ENCODE assay signal across 8 cellular contexts in genomic region chr4:174522183-174523002, GRCh38. TPM values are rescaled to one million over a fixed set of nuclear protein-coding genes. Genes with fewer than 3 reads are reported as not detected.
A peak's percentile ranks its signal among the peaks of the same experiment; 100 is the strongest.
DNase-seq lines count a peak whose midpoint lies in the region; ATAC-seq and TF ChIP-seq lines count a peak whose summit lies in the region.

Gene HPGD (minus strand): TSS chr4:174522488. CDS start chr4:174522451, 37 bp downstream.

- DNase-seq in Caco-2 (peak; percentile 74 to 79), breast epithelium (ENCODE audit: low spot score in 2 of 2) (no peak), kidney tubule cell (ENCODE audit: low spot score) (peak; percentile 56), GOT3 (lab: John Stamatoyannopoulos, UW) (no peak)
- DNase-seq in stimulated activated CD4-positive, alpha-beta T cell treated with anti-CD3 and anti-CD28 coated beads, Interleukin-2, amount 100 ng/mL, for 48 hours: peak; percentile 9 to 32

- no peak for TF ChIP-seq POLR2A in breast epithelium (IDR thresholded peaks at IDR 0.05)

- H3K27me3 ChIP-seq in Caco-2 (replicated peaks; ENCODE audit: control insufficient read depth, insufficient read depth, low read length) (no peaks in the 10 kb centered on the region), breast epithelium (peaks cover 0 to 3% of the 10 kb centered on the region in 2 donors)

- H3K4me3 Mint-ChIP-seq in Caco-2 (ENCODE audit: unreplicated experiment) (peak within 1 kb of the TSS; percentile 89), IgD-negative memory B cell (peak within 1 kb of the TSS; percentile 75 to 90 (median 88))

- H3K36me3 Mint-ChIP-seq in Caco-2 (ENCODE audit: insufficient read depth, unreplicated experiment) (no peaks in the 10 kb centered on the region), IgD-negative memory B cell (no peaks in the 10 kb centered on the region)

- no peaks in the 10 kb centered on the region for H3K36me3 ChIP-seq in Caco-2 (ENCODE audit: control insufficient read depth, insufficient read depth, low read length)
- no peaks in the 10 kb centered on the region for H3K36me3 ChIP-seq in breast epithelium

- H3K4me1 Mint-ChIP-seq in Caco-2 (ENCODE audit: low read depth, unreplicated experiment) (peaks cover 43% of the 10 kb centered on the region), IgD-negative memory B cell (peaks cover 7 to 13% (median 7%) of the 10 kb centered on the region in 3 donors)

- BruUV-seq in Caco-2 (replicated peaks; lab: Mats Ljungman, UMichigan): no TSS peak

- H3K27me3 Mint-ChIP-seq in Caco-2 (ENCODE audit: insufficient read depth, unreplicated experiment): no peaks in the 10 kb centered on the region
- peaks cover 39% of the 10 kb centered on the region for H3K27me3 Mint-ChIP-seq in IgD-negative memory B cell

- H3K9me3 Mint-ChIP-seq in Caco-2 (ENCODE audit: unreplicated experiment) (no peaks in the 10 kb centered on the region), IgD-negative memory B cell (no peaks in the 10 kb centered on the region)

- H3K4me1 ChIP-seq in Caco-2: peaks cover 25% of the 10 kb centered on the region
- no peaks in the 10 kb centered on the region for H3K4me1 ChIP-seq in breast epithelium

- POLR2A ChIA-PET in Caco-2 (lab: Charles Lee): interaction anchor here (1.1 kb wide), 1 partner anchor 117 kb away, joined by 3 read pairs; no protein-coding TSS in a partner anchor

- peak; percentile 74 for ATAC-seq in GM21576 (IDR thresholded peaks at IDR 0.05; ENCODE audit: unreplicated experiment)

- CTCF ChIA-PET in Caco-2 (lab: Charles Lee): interaction anchor here (0.7 to 1.0 kb wide), 4 partner anchors 19 to 151 kb away, joined by 3 to 6 read pairs (median 3); no protein-coding TSS in a partner anchor

- no peaks in the 10 kb centered on the region for H3K9me3 ChIP-seq in Caco-2
- no peaks in the 10 kb centered on the region for H3K9me3 ChIP-seq in breast epithelium

- TF ChIP-seq CTCF in Caco-2 (IDR thresholded peaks at IDR 0.05; ENCODE audit: insufficient read depth in 1 of 2, low read depth in 1 of 2, low read length in 1 of 2, severe bottlenecking in 1 of 2, unreplicated experiment in 1 of 2): no peak
- peak; percentile 36 for TF ChIP-seq CTCF in VCaP (conservative IDR thresholded peaks at IDR 0.05)
- TF ChIP-seq CTCF in breast epithelium (IDR thresholded peaks at IDR 0.05): no peak

- intact Hi-C loops in Caco-2 (cut with micrococcal nuclease; ENCODE audit: unreplicated experiment): loop anchor here (1.0 to 10.0 kb wide), 6 partner anchors 110 to 328 kb away; no protein-coding TSS in a partner anchor
- intact Hi-C loops in breast epithelium (cut with DNase I; ENCODE audit: low total_unique reads): no loop called here

- H3K27ac ChIP-seq in VCaP: peak within 1 kb of the TSS; percentile 85
- H3K27ac ChIP-seq in breast epithelium: no peak within 1 kb of the TSS

- H3K27ac Mint-ChIP-seq in Caco-2 (ENCODE audit: unreplicated experiment) (peak within 1 kb of the TSS; percentile 70), IgD-negative memory B cell (peak within 1 kb of the TSS in 2 of 3 donors; percentile 55 to 90)

- H3K4me3 ChIP-seq in Caco-2 (ENCODE audit: low read depth, low read length) (peak within 1 kb of the TSS; percentile 63), breast epithelium (peak within 1 kb of the TSS; percentile 58 to 76 (median 62))

RNA-seq across cellular contexts. Expression of gene HPGD, which starts in this region (rescaled TPM):
- 85.5 and 91.5 TPM in 2 replicates for total RNA-seq in Caco-2 (2022)
- polyA plus RNA-seq in IgD-negative memory B cell: 2.3 TPM
- 100 to 1,000 TPM in 1 of 3 donors, 10 to 100 TPM in 1, 1 to 10 TPM in 1; 9.8 to 137 (median 10.5) TPM for total RNA-seq in breast epithelium

Comparison
In these comparisons a context has a peak if more than half of its experiments do, and no peak if none do; other contexts are left out.
1. DNase-seq: peak in Caco-2 (2 of 2), kidney tubule cell (single experiment) and stimulated activated CD4-positive, alpha-beta T cell treated with anti-CD3 and anti-CD28 coated beads, Interleukin-2, amount 100 ng/mL, for 48 hours (2 of 2); none in breast epithelium (0 of 2) and GOT3 (single experiment).